1 cellular context compared by ENCODE assay signal in genomic region chr1:46717654-46718053, GRCh38.
TF ChIP-seq lines count a peak whose summit lies in the region.

No MANE protein-coding gene starts in this region.

TF ChIP-seq in liver, 16 proteins besides CTCF, POLR2A, EP300 and RAD21 (continued from another document):
- TF ChIP-seq REST (IDR thresholded peaks at IDR 0.05) (no peak), FOXA1 (IDR thresholded peaks at IDR 0.05) (no peak), JUND (IDR thresholded peaks at IDR 0.05) (no peak)
